ENCODE assay signal across 25 cellular contexts in the genomic region with DNA sequence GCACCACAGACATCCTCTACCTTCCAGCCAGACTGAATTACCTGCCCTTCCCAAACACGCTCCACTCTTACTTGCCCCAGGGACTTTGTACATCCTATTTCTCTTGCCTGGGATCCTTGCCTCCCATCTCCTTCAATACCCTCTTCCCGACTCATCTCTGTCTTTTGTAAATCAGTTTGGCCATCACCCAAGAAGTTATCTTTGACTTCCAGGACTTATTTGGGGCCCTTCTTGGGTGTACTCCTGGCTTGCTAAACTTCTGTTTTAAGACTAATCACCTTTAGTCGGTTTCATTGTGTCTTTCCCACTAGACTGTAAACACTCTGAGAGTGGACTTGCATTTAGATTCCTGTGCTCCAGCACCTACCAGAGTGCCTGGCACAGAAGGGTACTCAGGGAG.
"Had no signal": no experiment of that assay in that cellular context is flagged by ENCODE, and none has a peak within 500 bp of the region (broad histone marks: within the 10 kb centered on the region; RNA-seq: fewer than 3 reads in every experiment).

No MANE protein-coding gene starts in this region.

- H3K27me3 ChIP-seq: neutrophil, ovary, right lobe of liver, sigmoid colon, stomach, thyroid gland, tibial nerve, upper lobe of left lung, vagina had no signal

- H3K9me3 ChIP-seq: neutrophil, ovary, psoas muscle, right lobe of liver, sigmoid colon, stomach, thoracic aorta, thyroid gland, upper lobe of left lung, vagina had no signal

- H3K27ac ChIP-seq: neutrophil, ovary, parathyroid adenoma, psoas muscle, right lobe of liver, sigmoid colon, stomach, thoracic aorta, thyroid gland, tibial nerve, upper lobe of left lung, vagina had no signal

- H3K36me3 ChIP-seq: neutrophil, ovary, right lobe of liver, sigmoid colon, stomach, thoracic aorta, thyroid gland, tibial nerve, upper lobe of left lung, vagina had no signal

- H3K4me1 ChIP-seq: parathyroid adenoma, psoas muscle, right lobe of liver, stomach, thyroid gland, tibial nerve, upper lobe of left lung had no signal

- H2AFZ ChIP-seq: parathyroid adenoma had no signal

- FAIRE-seq: small intestine, urothelium cell line had no signal

- DNase-seq: naive thymus-derived CD8-positive, alpha-beta T cell; nephron progenitor cell; nucleus accumbens; ovary; posterior cingulate gyrus; psoas muscle; right cardiac atrium; right lobe of liver; sigmoid colon; small intestine; stimulated activated CD4-positive, alpha-beta T cell treated with anti-CD3 and anti-CD28 coated beads, Interleukin-15, amount 100 ng/mL, for 24 hours; stimulated activated CD4-positive, alpha-beta T cell treated with anti-CD3 and anti-CD28 coated beads, Interleukin-2, amount 100 ng/mL, for 24 hours; stimulated activated CD4-positive, alpha-beta T cell treated with anti-CD3 and anti-CD28 coated beads, Interleukin-2, amount 100 ng/mL, for 48 hours; stimulated activated CD4-positive, alpha-beta T cell treated with anti-CD3 and anti-CD28 coated beads, Interleukin-4, amount 100 ng/mL, for 24 hours; stimulated activated naive B cell treated with anti-CD40 and anti-IgM and Interleukin-4, amounts not matched to agents 10 μg/mL and 1 μg/mL and 100 μg/mL, for 72 hours; stimulated activated naive CD4-positive, alpha-beta T cell treated with Interleukin-2 at 50 U/mL for 16 hours; stomach; thyroid gland; upper lobe of left lung had no signal

- H3K9ac ChIP-seq: parathyroid adenoma had no signal

- H3K4me3 ChIP-seq: ovary, psoas muscle, right lobe of liver, sigmoid colon, stomach, thoracic aorta, thyroid gland, tibial nerve, upper lobe of left lung, vagina had no signal
